ENCODE assay signal across 1 cellular context in genomic region chr17:4585203-4585939, GRCh38.
TF ChIP-seq lines count a peak whose summit lies in the region.

No MANE protein-coding gene starts in this region.

TF ChIP-seq in A549, 52 proteins besides CTCF, POLR2A, EP300 and RAD21 (continued from another document):
- TF ChIP-seq JUN (IDR thresholded peaks at IDR 0.05) (no peak), MAX (IDR thresholded peaks at IDR 0.05) (no peak), ELK1 (IDR thresholded peaks at IDR 0.05; ENCODE audit: low read depth, low read length) (no peak), NPAS2 (CRISPR knock-in tag; IDR thresholded peaks at IDR 0.05; ENCODE audit: borderline replicate concordance) (no peak), CBX2 (IDR thresholded peaks at IDR 0.05; ENCODE audit: borderline replicate concordance, low read depth) (no peak), EHMT2 (IDR thresholded peaks at IDR 0.05; ENCODE audit: low read depth) (no peak), CEBPB (IDR thresholded peaks at IDR 0.05) (no peak), EHF (CRISPR knock-in tag; IDR thresholded peaks at IDR 0.05) (no peak)
